Comparison of ENCODE assay signal across 19 cellular contexts in the genomic region with DNA sequence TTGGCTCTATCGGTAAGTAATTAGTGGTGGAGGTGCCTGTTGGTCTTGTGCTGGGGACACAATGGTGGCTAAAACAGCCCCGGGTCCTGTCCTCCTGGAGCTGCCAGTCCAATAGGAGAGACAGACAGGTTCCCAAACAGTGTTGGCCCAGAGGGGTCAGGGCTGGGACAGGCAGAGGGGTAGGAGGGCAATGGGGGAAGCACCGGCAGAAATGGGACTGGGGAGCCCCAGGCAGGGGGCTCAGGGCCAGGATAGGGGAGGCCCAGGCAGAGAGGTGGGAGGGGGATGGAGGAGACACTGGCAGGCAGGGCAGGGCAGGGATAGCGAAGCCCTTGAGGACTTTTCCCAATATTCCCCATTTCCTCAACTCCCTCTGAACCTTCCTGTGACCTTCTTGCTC. TPM values are rescaled to one million over a fixed set of nuclear protein-coding genes. Genes with fewer than 3 reads are reported as not detected.
DNase-seq lines count a peak whose midpoint lies in the region; ATAC-seq and TF ChIP-seq lines count a peak whose summit lies in the region.
"Had no signal": no experiment of that assay in that cellular context is flagged by ENCODE, and none has a peak within 500 bp of the region (broad histone marks: within the 10 kb centered on the region; RNA-seq: fewer than 3 reads in every experiment).

No MANE protein-coding gene starts in this region.

- no peaks in the 10 kb centered on the region for H3K9me3 Mint-ChIP-seq in nephron
- H3K9me3 Mint-ChIP-seq: CD4-positive, CD25-positive, alpha-beta regulatory T cell; CD8-positive, alpha-beta T cell had no signal

- peak overlapping the region; percentile 24 for H2BK15ac ChIP-seq in neuronal stem cell (ENCODE audit: low read length)

- DNase-seq in Panc1 (ENCODE audit: low read depth, low spot score) (no peak), neuronal stem cell (ENCODE audit: low spot score) (no peak), NCI-H526 (lab: John Stamatoyannopoulos, UW) (no peak), DMS79 treated with DMSO at 0.1 percent for 48 hours (lab: John Stamatoyannopoulos, UW) (no peak), AG08396 (ENCODE audit: low spot score) (no peak)
- DNase-seq: CD4-positive, CD25-positive, alpha-beta regulatory T cell; CD8-positive, alpha-beta T cell; DMS 273 treated with DMSO at 0.1 percent for 48 hours; DMS79; GF-D8; GM23248; H7; HCEC 1CT had no signal

- peaks cover 0 to 2% of the 10 kb centered on the region in 2 experiments; a peak in 1 of 3 replicates for H3K36me3 ChIP-seq in HEK293 (ENCODE audit: control insufficient read depth in 2 of 2, insufficient read depth in 1 of 2, low read length in 2 of 2)
- no peaks in the 10 kb centered on the region for H3K36me3 ChIP-seq in Panc1 (ENCODE audit: control insufficient read depth, insufficient read depth, low read length)
- H3K36me3 ChIP-seq in neuronal stem cell (replicated peaks in 1 of 2; ENCODE audit: control insufficient read depth in 2 of 2, insufficient read depth in 2 of 2, low read length in 2 of 2), result no peaks in the 10 kb centered on the region
- H3K36me3 ChIP-seq: BLaER1 had no signal

- no peak overlapping the region for H3K4me3 ChIP-seq in HEK293 (ENCODE audit: low read depth, low read length)
- H3K4me3 ChIP-seq in Panc1 (ENCODE audit: low read depth in 2 of 2, low read length in 2 of 2), result no peak overlapping the region
- H3K4me3 ChIP-seq in neuronal stem cell (ENCODE audit: low read length in 2 of 2), result no peak overlapping the region
- H3K4me3 ChIP-seq: BLaER1, GM23248 had no signal

- H3K9ac ChIP-seq in neuronal stem cell (ENCODE audit: low read depth, low read length, poor library complexity), result no peak overlapping the region
- H3K9ac ChIP-seq: BLaER1, GM23248 had no signal

- H2BK5ac ChIP-seq in neuronal stem cell (ENCODE audit: low read length), result no peak overlapping the region

- TF ChIP-seq CTCF in HEK293 (tag by site-specific recombination; IDR thresholded peaks at IDR 0.05) (no peak), Panc1 (IDR thresholded peaks at IDR 0.05) (no peak), nephron (IDR thresholded peaks at IDR 0.05; ENCODE audit: unreplicated experiment in 3 of 3) (no peak)

- POLR2A ChIA-PET in HEK293 (lab: Yijun Ruan, JAX) (no interaction called here), Panc1 (lab: Charles Lee) (interaction anchor here (0.6 to 6.4 kb wide), 3 partner anchors 8 to 418 kb away, joined by 5 to 177 read pairs (median 6); a partner anchor contains a TSS)

- peaks cover 13% of the 10 kb centered on the region for H3K27me3 Mint-ChIP-seq in nephron (ENCODE audit: low read depth)

- no peak overlapping the region for H3K18ac ChIP-seq in neuronal stem cell (ENCODE audit: low read length)

- no peak overlapping the region for H3K4ac ChIP-seq in neuronal stem cell (ENCODE audit: low read length)

- H2BK120ac ChIP-seq in neuronal stem cell (ENCODE audit: low read depth, low read length), result no peak overlapping the region

- no peaks in the 10 kb centered on the region for H3K9me3 ChIP-seq in HEK293 (ENCODE audit: control insufficient read depth, insufficient read depth, low read depth, low read length)
- H3K9me3 ChIP-seq in Panc1 (ENCODE audit: control insufficient read depth, insufficient read depth, low read depth, low read length), result no peaks in the 10 kb centered on the region
- H3K9me3 ChIP-seq in neuronal stem cell (replicated peaks in 1 of 2; ENCODE audit: control insufficient read depth in 2 of 2, insufficient read depth in 1 of 2, low read depth in 1 of 2, low read length in 2 of 2), result no peaks in the 10 kb centered on the region
- H3K9me3 ChIP-seq: BLaER1 had no signal

- no peak overlapping the region for H3K27ac Mint-ChIP-seq in nephron
- H3K27ac Mint-ChIP-seq: B cell; CD8-positive, alpha-beta T cell had no signal

- H3K23ac ChIP-seq in neuronal stem cell (ENCODE audit: low read depth, low read length, poor library complexity), result no peak overlapping the region

- BruUV-seq in Panc1 (replicated peaks; lab: Mats Ljungman, UMichigan), result no TSS peak

- peak overlapping the region; percentile 53 for H2AFZ ChIP-seq in neuronal stem cell (ENCODE audit: low read length)

- CTCF ChIA-PET in HEK293 (lab: Yijun Ruan, JAX) (no interaction called here), Panc1 (lab: Charles Lee) (interaction anchor here (0.5 to 7.7 kb wide), 4 partner anchors 15 to 122 kb away, joined by 4 to 121 read pairs (median 66); a partner anchor contains a TSS)

- no peak overlapping the region for H2AK5ac ChIP-seq in neuronal stem cell (ENCODE audit: low read depth, low read length)

- no peak overlapping the region for H4K91ac ChIP-seq in neuronal stem cell (ENCODE audit: low read depth, low read length, poor library complexity)

- no peak overlapping the region for H3K14ac ChIP-seq in neuronal stem cell (ENCODE audit: low read length)

- no CpG with 5 or more reads among the region's 4 CpGs for WGBS in neuronal stem cell (ENCODE audit: extremely low coverage in 2 of 2, insufficient read length in 2 of 2, insufficient replicate concordance in 1 of 2), 2 donors

- no peak overlapping the region for H4K8ac ChIP-seq in neuronal stem cell (ENCODE audit: low read depth, low read length)

- peaks cover 28% of the 10 kb centered on the region for H3K4me1 ChIP-seq in HEK293 (ENCODE audit: control insufficient read depth, insufficient read depth, low read length)
- peaks cover 39% of the 10 kb centered on the region for H3K4me1 ChIP-seq in Panc1 (ENCODE audit: control insufficient read depth, insufficient read depth, low read length)
- peaks cover 11 to 20% of the 10 kb centered on the region in 2 donors for H3K4me1 ChIP-seq in neuronal stem cell (ENCODE audit: control insufficient read depth in 2 of 2, insufficient read depth in 1 of 2, low read depth in 1 of 2, low read length in 2 of 2)

- no peak overlapping the region for H3K4me2 ChIP-seq in neuronal stem cell (ENCODE audit: insufficient read depth, low read length, poor library complexity, severe bottlenecking)
- H3K4me2 ChIP-seq: BLaER1 had no signal

- H3K79me1 ChIP-seq in neuronal stem cell (ENCODE audit: low read depth, low read length), result peaks cover 3% of the 10 kb centered on the region

- no peak overlapping the region for H2BK12ac ChIP-seq in neuronal stem cell (ENCODE audit: low read length)

- ATAC-seq in Panc1 (no peak), HG03460 (IDR thresholded peaks at IDR 0.05; ENCODE audit: unreplicated experiment) (no peak)
- ATAC-seq: CD8-positive, alpha-beta T cell had no signal

- H3K27ac ChIP-seq in HEK293 (ENCODE audit: extremely low read depth, low read depth, low read length) (no peak overlapping the region), Panc1 (ENCODE audit: low read length) (peak overlapping the region; percentile 0; the same call in 1 of the 2 replicates), neuronal stem cell (replicated peaks; ENCODE audit: low read length) (no peak overlapping the region)
- H3K27ac ChIP-seq: BLaER1, C4-2B, GM23248 had no signal

- peak overlapping the region in 2 of 3 experiments; percentile 24 to 49 for H3K4me3 Mint-ChIP-seq in nephron
- H3K4me3 Mint-ChIP-seq: B cell; CD8-positive, alpha-beta T cell had no signal

- H3K36me3 Mint-ChIP-seq in nephron (ENCODE audit: low read depth), result no peaks in the 10 kb centered on the region
- H3K36me3 Mint-ChIP-seq: CD4-positive, CD25-positive, alpha-beta regulatory T cell; CD8-positive, alpha-beta T cell had no signal

- H3K27me3 ChIP-seq in Panc1 (ENCODE audit: control insufficient read depth, insufficient read depth, low read length), result no peaks in the 10 kb centered on the region
- peaks cover 0 to 11% (median 0%) of the 10 kb centered on the region in 3 experiments for H3K27me3 ChIP-seq in neuronal stem cell (ENCODE audit: control insufficient read depth in 3 of 3, insufficient read depth in 3 of 3, low read depth in 1 of 3, low read length in 3 of 3)
- H3K27me3 ChIP-seq: BLaER1 had no signal

- intact Hi-C loops in Panc1 (cut with micrococcal nuclease; ENCODE audit: unreplicated experiment), result no loop called here

- in situ Hi-C loops in Panc1 (cut with HindIII; ENCODE audit: low pct_unique_long_range_greater_than_20kb, low sequenced_read_pairs), result loop anchor here (10.0 kb wide), 1 partner anchor 206 kb away; a partner anchor contains a TSS

- H3K4me1 Mint-ChIP-seq in nephron, result peaks cover 35% of the 10 kb centered on the region

TF ChIP-seq in HEK293, 187 proteins besides CTCF, POLR2A, EP300 and RAD21:
- TF ChIP-seq GLI4 (tag by site-specific recombination; IDR thresholded peaks at IDR 0.05), result no peak
- peak; percentile 11; the same call in 1 of the 2 replicates for TF ChIP-seq ZNF157 (tag by site-specific recombination; IDR thresholded peaks at IDR 0.05)

RNA-seq across cellular contexts. Expression of a gene that starts 2.2 kb away (rescaled TPM):
- total RNA-seq in Panc1 (2021; ENCODE audit: unreplicated experiment), result 4,927 TPM
- polyA plus RNA-seq in Panc1 (2012; ENCODE audit: insufficient read length), result 6,160 TPM
- 435 TPM for polyA plus RNA-seq in neuronal stem cell (2013, experiment 1 of 2)
- polyA plus RNA-seq in neuronal stem cell (2013, experiment 2 of 2), result 415 TPM

RNA-seq across cellular contexts. Expression of a gene that starts 14.4 kb away (rescaled TPM):
- 322 TPM for total RNA-seq in Panc1 (2021; ENCODE audit: unreplicated experiment)
- 462 TPM for polyA plus RNA-seq in Panc1 (2012; ENCODE audit: insufficient read length)
- polyA plus RNA-seq in neuronal stem cell (2013, experiment 1 of 2), result 36.7 TPM
- polyA plus RNA-seq in neuronal stem cell (2013, experiment 2 of 2), result 35.1 TPM
